In the genomic region with DNA sequence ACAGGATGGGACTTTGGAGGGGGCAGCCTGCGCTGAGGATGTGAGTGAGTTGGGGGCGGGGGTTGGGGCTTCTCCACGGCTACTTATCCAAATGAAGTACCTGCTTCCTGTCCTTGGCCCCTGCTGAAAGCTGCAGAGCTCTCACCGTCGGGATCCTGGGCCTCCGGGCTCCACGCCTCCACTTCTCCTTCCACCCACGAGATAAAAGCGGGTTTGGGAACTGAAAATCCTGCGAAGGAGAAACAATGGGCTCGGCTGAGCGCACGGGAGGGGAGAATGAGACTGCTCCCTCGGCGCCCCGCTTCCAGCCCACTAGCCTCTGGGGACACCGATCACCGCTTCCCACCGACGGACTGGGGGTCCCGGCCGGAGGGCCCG, we compare ENCODE assay signal across 8 cellular contexts. TPM values are rescaled to one million over a fixed set of nuclear protein-coding genes. Genes with fewer than 3 reads are reported as not detected.
DNase-seq lines count a peak whose midpoint lies in the region; ATAC-seq and TF ChIP-seq lines count a peak whose summit lies in the region.

No MANE protein-coding gene starts in this region.

- H3K4me1 Mint-ChIP-seq in central memory CD8-positive, alpha-beta T cell = peaks cover 15% of the 10 kb centered on the region

- H3K4me3 ChIP-seq in mucosa of descending colon = peak overlapping the region; percentile 51

- H3K36me3 ChIP-seq in mucosa of descending colon (ENCODE audit: low read depth) = no peaks in the 10 kb centered on the region

- DNase-seq in DMS 273 (lab: John Stamatoyannopoulos, UW; ENCODE audit: unreplicated experiment) = peak; percentile 55
- DNase-seq in DMS 273 treated with DMSO at 0.1 percent for 48 hours (lab: John Stamatoyannopoulos, UW) = no peak
- peak; percentile 50 for DNase-seq in NCI-H2227 (lab: John Stamatoyannopoulos, UW; ENCODE audit: unreplicated experiment)
- no peak for DNase-seq in central memory CD8-positive, alpha-beta T cell (ENCODE audit: low spot score in 2 of 2)
- peak in 2 of 3 donors; percentile 37 to 57 for DNase-seq in mucosa of descending colon
- DNase-seq in GF-D8 (lab: John Stamatoyannopoulos, UW) = no peak
- no peak for DNase-seq in NCI-H1930 (lab: John Stamatoyannopoulos, UW)

- H3K9me3 Mint-ChIP-seq in central memory CD8-positive, alpha-beta T cell = no peaks in the 10 kb centered on the region

- H3K4me1 ChIP-seq in mucosa of descending colon (ENCODE audit: low read depth) = peaks cover 10% of the 10 kb centered on the region

- H3K27ac Mint-ChIP-seq in central memory CD8-positive, alpha-beta T cell (ENCODE audit: low read depth) = peak overlapping the region; percentile 29

- no peak for TF ChIP-seq CTCF in mucosa of descending colon (IDR thresholded peaks at IDR 0.05)

- no peaks in the 10 kb centered on the region for H3K9me3 ChIP-seq in mucosa of descending colon

- H3K4me3 Mint-ChIP-seq in central memory CD8-positive, alpha-beta T cell = peak overlapping the region; percentile 72

- H3K27me3 Mint-ChIP-seq in central memory CD8-positive, alpha-beta T cell = no peaks in the 10 kb centered on the region

- H3K36me3 Mint-ChIP-seq in central memory CD8-positive, alpha-beta T cell (ENCODE audit: insufficient read depth) = peaks cover 9% of the 10 kb centered on the region

- ATAC-seq in GM21737 (IDR thresholded peaks at IDR 0.05; ENCODE audit: unreplicated experiment) (peak; percentile 24), mucosa of descending colon (no peak)
- ATAC-seq in central memory CD8-positive, alpha-beta T cell (replicated peaks; ENCODE audit: extremely low read depth, poor library complexity, severe bottlenecking) = no peak

- intact Hi-C loops in mucosa of descending colon (cut with DNase I, micrococcal nuclease) = no loop called here

RNA-seq across cellular contexts. Expression of gene ZNF785, which starts 0.5 kb away (rescaled TPM):
- 10 to 100 TPM; 14.7 to 28.4 (median 24.8) TPM for total RNA-seq in mucosa of descending colon

RNA-seq across cellular contexts. Expression of gene ZNF688, which starts 13.5 kb away (rescaled TPM):
- 10 to 100 TPM; 17.0 to 23.0 (median 20.7) TPM for total RNA-seq in mucosa of descending colon

RNA-seq across cellular contexts. Expression of gene ZNF689, which starts 25.2 kb away (rescaled TPM):
- 10 to 100 TPM in 2 of 3 donors, 1 to 10 TPM in 1; 7.6 to 10.7 (median 10.5) TPM for total RNA-seq in mucosa of descending colon

RNA-seq across cellular contexts. Expression of gene ZNF764, which starts 26.8 kb away (rescaled TPM):
- 10 to 100 TPM; 11.2 to 20.2 (median 12.7) TPM for total RNA-seq in mucosa of descending colon

RNA-seq across cellular contexts. Expression of gene ZNF747, which starts 50.4 kb away (rescaled TPM):
- total RNA-seq in mucosa of descending colon = 10 to 100 TPM in 2 of 3 donors, 1 to 10 TPM in 1; 9.2 to 13.8 (median 10.5) TPM

Comparison
In these comparisons a context has a peak if more than half of its experiments do, and no peak if none do; other contexts are left out.
1. DNase-seq: peak in DMS 273 (single experiment), NCI-H2227 (single experiment) and mucosa of descending colon (2 of 3); none in DMS 273 treated with DMSO at 0.1 percent for 48 hours (single experiment), central memory CD8-positive, alpha-beta T cell (0 of 2), GF-D8 (single experiment) and NCI-H1930 (0 of 2).